ENCODE assay signal across 17 cellular contexts in genomic region chr17:44266402-44267164, GRCh38. TPM values are rescaled to one million over a fixed set of nuclear protein-coding genes. Genes with fewer than 3 reads are reported as not detected.
DNase-seq lines count a peak whose midpoint lies in the region; ATAC-seq and TF ChIP-seq lines count a peak whose summit lies in the region.
"Had no signal": no experiment of that assay in that cellular context is flagged by ENCODE, and none has a peak within 500 bp of the region (broad histone marks: within the 10 kb centered on the region; RNA-seq: fewer than 3 reads in every experiment).

No MANE protein-coding gene starts in this region.

- TF ChIP-seq POLR2A in adrenal gland (IDR thresholded peaks at IDR 0.05): no peak

- no peak overlapping the region for H3K27ac ChIP-seq in adrenal gland
- no peak overlapping the region for H3K27ac ChIP-seq in right atrium auricular region
- H3K27ac ChIP-seq: BLaER1, esophagus muscularis mucosa, SK-N-MC, testis, VCaP had no signal

- DNase-seq in G401 (ENCODE audit: low spot score): peak; percentile 23
- peak; percentile 12 for DNase-seq in MV-4-11 (lab: John Stamatoyannopoulos, UW)
- DNase-seq in adrenal gland: peak in 5 of 7 donors; percentile 24 to 64 (median 46)
- DNase-seq in left lobe of liver (ENCODE audit: low spot score): no peak
- DNase-seq in NCI-H1436 (lab: John Stamatoyannopoulos, UW): no peak
- no peak for DNase-seq in nucleus accumbens (lab: John Stamatoyannopoulos, UW)
- no peak for DNase-seq in right atrium auricular region (ENCODE audit: low spot score)
- DNase-seq: aorta; kidney; NCI-H1092 treated with DMSO at 0.1 percent for 48 hours; stimulated activated CD4-positive, alpha-beta T cell treated with anti-CD3 and anti-CD28 coated beads, Interleukin-1b, Interleukin-23, amount 100 ng/mL, for 48 hours; testis had no signal

- H3K36me3 ChIP-seq in adrenal gland (replicated peaks in 1 of 2) (no peaks in the 10 kb centered on the region), right atrium auricular region (no peaks in the 10 kb centered on the region)
- H3K36me3 ChIP-seq: BLaER1, esophagus muscularis mucosa had no signal

- H3K4me1 ChIP-seq in adrenal gland (replicated peaks in 1 of 2) (no peaks in the 10 kb centered on the region), right atrium auricular region (no peaks in the 10 kb centered on the region)
- H3K4me1 ChIP-seq: testis had no signal

- in situ Hi-C loops in G401 (cut with HindIII; ENCODE audit: low sequenced_read_pairs): no loop called here

- intact Hi-C loops in adrenal gland (cut with DNase I): no loop called here

- H3K9me3 ChIP-seq in adrenal gland (replicated peaks in 1 of 3): no peaks in the 10 kb centered on the region
- H3K9me3 ChIP-seq in right atrium auricular region: no peaks in the 10 kb centered on the region
- H3K9me3 ChIP-seq: BLaER1, esophagus muscularis mucosa, testis had no signal

- H3K4me3 ChIP-seq in adrenal gland (no peak overlapping the region), right atrium auricular region (no peak overlapping the region)
- H3K4me3 ChIP-seq: BLaER1, esophagus muscularis mucosa, SK-N-MC, testis had no signal

- 45 to 59% (median 55%) methylated on average over 6 to 9 of the region's 9 CpGs for whole genome bisulfite sequencing in adrenal gland, 4 donors

- peak; percentile 72 for ATAC-seq in left lobe of liver
- ATAC-seq: right cardiac atrium had no signal

- TF ChIP-seq CTCF in adrenal gland (IDR thresholded peaks at IDR 0.05): peak in 1 of 6 experiments; percentile 20
- no peak for TF ChIP-seq CTCF in right atrium auricular region (IDR thresholded peaks at IDR 0.05)

- no peaks in the 10 kb centered on the region for H3K27me3 ChIP-seq in adrenal gland
- no peaks in the 10 kb centered on the region for H3K27me3 ChIP-seq in right atrium auricular region
- H3K27me3 ChIP-seq: BLaER1, testis had no signal

RNA-seq across cellular contexts. Expression of gene SLC4A1, which starts 1.4 kb away (rescaled TPM):
- not detected in 2 replicates for total RNA-seq in G401 (2014; rRNA removed; shearing (Covaris generic))
- total RNA-seq in adrenal gland (1 to 10 TPM in 1 of 8 donors, under 1 TPM in 2, not detected in 5; 0.15 to 1.2 (median 0.18) TPM), left lobe of liver (1.8 TPM), right atrium auricular region (1 to 10 TPM in 1 of 2 donors, under 1 TPM in 1; 0.47 to 1.1 TPM)
- under 1 TPM in 2 of 3 donors, not detected in 1; 0.13 to 0.16 TPM for polyA plus RNA-seq in adrenal gland

RNA-seq across cellular contexts. Expression of gene RUNDC3A, which starts 41.8 kb away (rescaled TPM):
- total RNA-seq in G401 (2014; rRNA removed; shearing (Covaris generic)): 3.4 and 3.8 TPM in 2 replicates
- total RNA-seq in adrenal gland (10 to 100 TPM in 2 of 8 donors, 1 to 10 TPM in 6; 1.6 to 26.4 (median 8.6) TPM), left lobe of liver (not detected), right atrium auricular region (1 to 10 TPM; 1.7 to 4.5 TPM)
- polyA plus RNA-seq in adrenal gland: 100 to 1,000 TPM in 1 of 3 donors, 10 to 100 TPM in 2; 19.3 to 133 (median 38.5) TPM

RNA-seq across cellular contexts. Expression of gene UBTF, which starts 47.1 kb away (rescaled TPM):
- total RNA-seq in G401 (2014; rRNA removed; shearing (Covaris generic)): 81.4 and 110 TPM in 2 replicates
- total RNA-seq in adrenal gland (10 to 100 TPM; 51.7 to 92.6 (median 66.6) TPM), left lobe of liver (34.3 TPM), right atrium auricular region (10 to 100 TPM; 39.3 to 42.3 TPM)
- 10 to 100 TPM; 37.1 to 80.6 (median 51.3) TPM for polyA plus RNA-seq in adrenal gland

RNA-seq across cellular contexts. Expression of gene SLC25A39, which starts 58.0 kb away (rescaled TPM):
- total RNA-seq in G401 (2014; rRNA removed; shearing (Covaris generic)): 335 and 340 TPM in 2 replicates
- total RNA-seq in adrenal gland: 100 to 1,000 TPM; 112 to 192 (median 157) TPM
- 100 to 1,000 TPM in 2 of 3 donors, 10 to 100 TPM in 1; 100.0 to 262 (median 236) TPM for polyA plus RNA-seq in adrenal gland
- 78.6 TPM for total RNA-seq in left lobe of liver
- 10 to 100 TPM; 60.4 to 83.3 TPM for total RNA-seq in right atrium auricular region

Comparison
In these comparisons a context has a peak if more than half of its experiments do, and no peak if none do; other contexts are left out.
1. DNase-seq: peak in G401 (single experiment), MV-4-11 (single experiment) and adrenal gland (5 of 7); none in left lobe of liver (single experiment), NCI-H1436 (single experiment), nucleus accumbens (0 of 56) and right atrium auricular region (single experiment).